ENCODE assay signal across 9 cellular contexts in the genomic region with DNA sequence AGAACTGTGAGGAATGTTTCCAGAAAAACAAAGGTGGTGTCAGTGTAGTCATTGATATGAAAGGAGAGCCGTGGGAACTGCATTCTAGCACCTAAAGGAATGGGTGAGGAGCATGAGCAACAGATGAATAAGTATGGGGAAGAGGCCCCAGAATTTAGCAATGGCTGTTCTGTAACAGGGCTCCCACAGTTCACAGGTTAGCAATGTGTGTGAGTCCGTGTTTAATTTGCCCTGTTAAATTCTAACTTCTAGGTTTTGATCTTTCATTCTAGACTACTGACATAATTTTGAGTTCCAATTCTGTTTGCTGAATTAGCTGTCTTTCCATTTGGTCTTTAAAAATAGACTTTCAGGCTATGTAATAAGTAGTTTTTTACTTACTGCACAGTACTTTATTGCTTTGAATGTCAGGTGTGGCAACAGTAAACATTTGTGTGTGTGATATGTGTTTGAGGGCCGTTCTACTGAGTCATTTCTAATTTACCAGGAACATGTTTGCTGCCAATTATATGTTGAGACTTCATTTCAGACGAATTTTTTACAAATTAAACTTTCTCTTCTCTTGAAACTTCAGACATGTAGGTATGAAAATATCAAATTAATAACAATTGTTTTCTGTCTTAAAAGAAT. TPM values are rescaled to one million over a fixed set of nuclear protein-coding genes. Genes with fewer than 3 reads are reported as not detected.
DNase-seq lines count a peak whose midpoint lies in the region; ATAC-seq and TF ChIP-seq lines count a peak whose summit lies in the region.
"Had no signal": no experiment of that assay in that cellular context is flagged by ENCODE, and none has a peak within 500 bp of the region (broad histone marks: within the 10 kb centered on the region; RNA-seq: fewer than 3 reads in every experiment).

No MANE protein-coding gene starts in this region.

- TF ChIP-seq POLR2A in IMR-90 (IDR thresholded peaks at IDR 0.05; ENCODE audit: low read depth, low read length) = no peak
- no peak for TF ChIP-seq POLR2A in gastroesophageal sphincter (IDR thresholded peaks at IDR 0.05)

- peaks cover 65% of the 10 kb centered on the region for H3K4me1 Mint-ChIP-seq in T-helper 1 cell treated with Interleukin-12 subunit alpha and Interleukin-12 subunit beta and Interleukin-4 antibody, amounts not matched to agents 30 μg/mL and 1 μg/mL, for 36 hours (ENCODE audit: low read depth)

- H3K4me3 Mint-ChIP-seq in T-helper 1 cell treated with Interleukin-12 subunit alpha and Interleukin-12 subunit beta and Interleukin-4 antibody, amounts not matched to agents 30 μg/mL and 1 μg/mL, for 36 hours = peak overlapping the region; percentile 63

- POLR2A ChIA-PET in IMR-90 (lab: Charles Lee; ENCODE audit: unreplicated experiment) = no interaction called here

- H3K4ac ChIP-seq in IMR-90 (ENCODE audit: low read depth, low read length) = 0 out of 2 replicates have a peak overlapping the region, but pooled peaks have one; percentile 3

- H3K9me3 ChIP-seq in IMR-90 (ENCODE audit: control insufficient read depth, insufficient read depth, low read length) (no peaks in the 10 kb centered on the region), mammary epithelial cell (replicated peaks; ENCODE audit: insufficient read depth, low read length) (no peaks in the 10 kb centered on the region), skeletal muscle satellite cell (replicated peaks; ENCODE audit: low read length) (no peaks in the 10 kb centered on the region), Karpas-422 (ENCODE audit: low read length) (no peaks in the 10 kb centered on the region), gastroesophageal sphincter (no peaks in the 10 kb centered on the region)

- H3K23ac ChIP-seq in IMR-90 (ENCODE audit: low read depth, low read length) = peak overlapping the region; percentile 39; the same call in 1 of the 2 replicates

- no peak overlapping the region for H4K91ac ChIP-seq in IMR-90 (ENCODE audit: insufficient read depth, low read depth, low read length)

- H3K4me3 ChIP-seq in IMR-90 (ENCODE audit: insufficient read depth, low read depth, low read length) (no peak overlapping the region), mammary epithelial cell (replicated peaks in 1 of 3; ENCODE audit: insufficient read depth in 1 of 3, low read depth in 2 of 3, low read length in 3 of 3) (peak overlapping the region in 1 of 3 experiments; percentile 6), skeletal muscle satellite cell (ENCODE audit: low read length) (no peak overlapping the region), Karpas-422 (ENCODE audit: low read length) (no peak overlapping the region), gastroesophageal sphincter (no peak overlapping the region)

- H2AK9ac ChIP-seq in IMR-90 (replicated peaks; ENCODE audit: low read depth, low read length, poor library complexity) = peak overlapping the region; percentile 33

- H3K18ac ChIP-seq in IMR-90 (ENCODE audit: low read depth, low read length) = no peak overlapping the region

- H4K5ac ChIP-seq in IMR-90 (ENCODE audit: low read depth, low read length) = no peak overlapping the region

- H4K8ac ChIP-seq in IMR-90 (ENCODE audit: low read depth in 2 of 2, low read length in 2 of 2) = 0 out of 4 replicates have a peak overlapping the region, but pooled peaks of 1 of the 2 experiments have one; percentile 23

- H2BK5ac ChIP-seq in IMR-90 (ENCODE audit: low read depth, low read length, poor library complexity, severe bottlenecking) = peak overlapping the region; percentile 51

- no peak overlapping the region for H3K56ac ChIP-seq in IMR-90 (ENCODE audit: extremely low read depth, insufficient read depth, low read length)

- H3K79me2 ChIP-seq in mammary epithelial cell (ENCODE audit: insufficient read depth, low read length) (peaks cover 100% of the 10 kb centered on the region), Karpas-422 (ENCODE audit: low read length) (no peaks in the 10 kb centered on the region)

- DNase-seq in T-helper 1 cell (no peak), IMR-90 (peak; percentile 29), mammary epithelial cell (peak; percentile 73), Karpas-422 (no peak), NOMO-1 treated with DMSO at 0.1 percent for 48 hours (lab: John Stamatoyannopoulos, UW; ENCODE audit: unreplicated experiment) (no peak)
- DNase-seq: activated effector memory CD4-positive, alpha-beta T cell treated with anti-CD3 and anti-CD28 coated beads, Interleukin-2, amount 50 U/mL, for 16 hours had no signal

- no peaks in the 10 kb centered on the region for H3K9me3 Mint-ChIP-seq in T-helper 1 cell treated with Interleukin-12 subunit alpha and Interleukin-12 subunit beta and Interleukin-4 antibody, amounts not matched to agents 30 μg/mL and 1 μg/mL, for 36 hours

- H2BK20ac ChIP-seq in IMR-90 (ENCODE audit: low read depth, low read length) = no peak overlapping the region

- dilution Hi-C loops in IMR-90 (cut with HindIII; ENCODE audit: low sequenced_read_pairs, unreplicated experiment) (no loop called here), mammary epithelial cell (cut with HindIII; ENCODE audit: low sequenced_read_pairs) (no loop called here)

- no peak overlapping the region; the same call in 1 of the 2 replicates for H3K27ac ChIP-seq in IMR-90 (ENCODE audit: insufficient read depth, low read length)
- H3K27ac ChIP-seq in mammary epithelial cell (ENCODE audit: insufficient read depth, low read depth, low read length) = peak overlapping the region; percentile 70
- H3K27ac ChIP-seq in Karpas-422 (ENCODE audit: low read length) = no peak overlapping the region
- H3K27ac ChIP-seq in gastroesophageal sphincter = no peak overlapping the region

- H3K4me2 ChIP-seq in IMR-90 (ENCODE audit: low read depth, low read length) (peak overlapping the region; percentile 17; the same call in 1 of the 2 replicates), mammary epithelial cell (ENCODE audit: insufficient read depth, low read depth, low read length) (peak overlapping the region; percentile 58), skeletal muscle satellite cell (ENCODE audit: low read length) (peak overlapping the region; percentile 8), Karpas-422 (ENCODE audit: low read depth, low read length, poor library complexity, severe bottlenecking) (no peak overlapping the region)

- H4K20me1 ChIP-seq in IMR-90 (ENCODE audit: insufficient read depth, low read length) (peaks cover 90% of the 10 kb centered on the region), mammary epithelial cell (ENCODE audit: insufficient read depth, low read length) (peaks cover 27% of the 10 kb centered on the region), Karpas-422 (ENCODE audit: insufficient read depth, low read depth, low read length) (peaks cover 10% of the 10 kb centered on the region; the same call in 1 of the 2 replicates)

- no peak for TF ChIP-seq RAD21 in IMR-90 (IDR thresholded peaks at IDR 0.05; ENCODE audit: low read length)

- no peak for TF ChIP-seq EP300 in gastroesophageal sphincter (IDR thresholded peaks at IDR 0.05)

- CTCF ChIA-PET in IMR-90 (lab: Yijun Ruan, JAX) (interaction anchor here (1.3 kb wide), 1 partner anchor 9 kb away, joined by 5 read pairs; a partner anchor contains a TSS), mammary epithelial cell (lab: Charles Lee; ENCODE audit: low non-redundant PET) (no interaction called here)

- H3K79me1 ChIP-seq in IMR-90 (ENCODE audit: low read depth in 1 of 2, low read length in 2 of 2) = peaks cover 0 to 54% of the 10 kb centered on the region in 2 experiments; a peak in 2 of 4 replicates

- TF ChIP-seq CTCF in IMR-90 (conservative IDR thresholded peaks at IDR 0.05; ENCODE audit: low read depth, low read length) (no peak), mammary epithelial cell (conservative IDR thresholded peaks at IDR 0.05 in 1 of 2, IDR thresholded peaks at IDR 0.05 in 1 of 2; ENCODE audit: extremely low read depth in 1 of 2, insufficient read depth in 1 of 2, low read depth in 1 of 2, low read length in 2 of 2) (no peak), gastroesophageal sphincter (IDR thresholded peaks at IDR 0.05) (no peak)

- H3K9ac ChIP-seq in IMR-90 (ENCODE audit: low read depth, low read length) (no peak overlapping the region), mammary epithelial cell (ENCODE audit: insufficient read depth, low read length) (no peak overlapping the region), skeletal muscle satellite cell (ENCODE audit: low read depth, low read length) (no peak overlapping the region), Karpas-422 (ENCODE audit: low read length) (no peak overlapping the region)

- BruUV-seq in IMR-90 (replicated peaks; lab: Mats Ljungman, UMichigan) = no TSS peak
- no TSS peak for BruUV-seq in mammary epithelial cell (replicated peaks; lab: Mats Ljungman, UMichigan)

- 29% methylated on average over 1 of the region's 4 CpGs; no CpG with 5 or more reads in 1 of the 2 experiments for WGBS in IMR-90 (ENCODE audit: extremely low coverage in 2 of 2, insufficient read length in 1 of 2), 2 experiments
- WGBS in mammary epithelial cell (ENCODE audit: low coverage, missing lambda C conversion rate) = 22% methylated on average over 4 of the region's 4 CpGs
- 73 to 84% methylated on average over 4 of the region's 4 CpGs for WGBS in gastroesophageal sphincter (ENCODE audit: low coverage in 1 of 2), 2 donors

- H3K27me3 ChIP-seq in IMR-90 (ENCODE audit: control insufficient read depth, insufficient read depth, low read length) (no peaks in the 10 kb centered on the region), mammary epithelial cell (ENCODE audit: insufficient read depth, low read length) (no peaks in the 10 kb centered on the region), skeletal muscle satellite cell (ENCODE audit: control insufficient read depth, insufficient read depth, low read length) (no peaks in the 10 kb centered on the region), Karpas-422 (ENCODE audit: low read length) (no peaks in the 10 kb centered on the region), gastroesophageal sphincter (no peaks in the 10 kb centered on the region)

- H2AFZ ChIP-seq in IMR-90 (replicated peaks; ENCODE audit: low read length, poor library complexity) (no peak overlapping the region), mammary epithelial cell (ENCODE audit: low read depth, low read length) (no peak overlapping the region), Karpas-422 (ENCODE audit: low read length) (no peak overlapping the region)

- H3K36me3 Mint-ChIP-seq in T-helper 1 cell treated with Interleukin-12 subunit alpha and Interleukin-12 subunit beta and Interleukin-4 antibody, amounts not matched to agents 30 μg/mL and 1 μg/mL, for 36 hours (ENCODE audit: low read depth) = peaks cover 41% of the 10 kb centered on the region

- in situ Hi-C loops in IMR-90 (cut with MboI; ENCODE audit: low sequenced_read_pairs) = no loop called here
- in situ Hi-C loops in mammary epithelial cell (cut with MboI; ENCODE audit: low sequenced_read_pairs in 2 of 2) = loop anchor here in 1 of 2 donors (25.0 kb wide), 2 partner anchors 121 to 246 kb away; no protein-coding TSS in a partner anchor

- H3K9me2 ChIP-seq in Karpas-422 (replicated peaks; ENCODE audit: insufficient read depth, low read length) = no peaks in the 10 kb centered on the region

- H3K36me3 ChIP-seq in IMR-90 (ENCODE audit: control insufficient read depth, insufficient read depth, low read length) (peaks cover 3% of the 10 kb centered on the region), mammary epithelial cell (ENCODE audit: insufficient read depth, low read length) (peaks cover 2% of the 10 kb centered on the region), skeletal muscle satellite cell (ENCODE audit: insufficient read depth, low read length) (peaks cover 11% of the 10 kb centered on the region), Karpas-422 (ENCODE audit: insufficient read depth, low read length) (no peaks in the 10 kb centered on the region), gastroesophageal sphincter (peaks cover 0 to 4% of the 10 kb centered on the region in 2 donors)

- H3K9me1 ChIP-seq in IMR-90 (ENCODE audit: insufficient read depth, low read length) = peaks cover 20% of the 10 kb centered on the region

- ATAC-seq in IMR-90 (ENCODE audit: low read depth) (no peak), gastroesophageal sphincter (no peak)

- no peak overlapping the region for H2BK15ac ChIP-seq in IMR-90 (ENCODE audit: low read depth, low read length)

- peak overlapping the region; percentile 47; the same call in 1 of the 2 replicates for H3K14ac ChIP-seq in IMR-90 (replicated peaks; ENCODE audit: low read depth, low read length)

- H2AK5ac ChIP-seq in IMR-90 (ENCODE audit: low read depth, low read length) = no peak overlapping the region

- H3K27me3 Mint-ChIP-seq in T-helper 1 cell treated with Interleukin-12 subunit alpha and Interleukin-12 subunit beta and Interleukin-4 antibody, amounts not matched to agents 30 μg/mL and 1 μg/mL, for 36 hours (ENCODE audit: low read depth) = no peaks in the 10 kb centered on the region

- intact Hi-C loops in IMR-90 (cut with micrococcal nuclease) = no loop called here
- intact Hi-C loops in mammary epithelial cell (cut with micrococcal nuclease) = no loop called here

- H3K27ac Mint-ChIP-seq in T-helper 1 cell treated with Interleukin-12 subunit alpha and Interleukin-12 subunit beta and Interleukin-4 antibody, amounts not matched to agents 30 μg/mL and 1 μg/mL, for 36 hours = peak overlapping the region; percentile 64

- H2BK120ac ChIP-seq in IMR-90 (ENCODE audit: low read depth, low read length) = peak overlapping the region; percentile 27; the same call in 1 of the 2 replicates

- H3K4me1 ChIP-seq in IMR-90 (ENCODE audit: control insufficient read depth, insufficient read depth, low read length) = peaks cover 12% of the 10 kb centered on the region
- H3K4me1 ChIP-seq in mammary epithelial cell (ENCODE audit: insufficient read depth, low read length) = peaks cover 57% of the 10 kb centered on the region
- H3K4me1 ChIP-seq in skeletal muscle satellite cell (ENCODE audit: control insufficient read depth, insufficient read depth, low read length) = peaks cover 10% of the 10 kb centered on the region
- H3K4me1 ChIP-seq in Karpas-422 (ENCODE audit: low read length) = peaks cover 3% of the 10 kb centered on the region; the same call in 1 of the 2 replicates
- peaks cover 0 to under 1% (median 0%) of the 10 kb centered on the region in 3 donors for H3K4me1 ChIP-seq in gastroesophageal sphincter

RNA-seq across cellular contexts. Expression of a gene that starts 8.8 kb away (rescaled TPM):
- total RNA-seq in IMR-90 (2012; rRNA removed) (50.5 and 81.9 TPM in 2 replicates), mammary epithelial cell (100 to 1,000 TPM; 109 to 140 TPM), gastroesophageal sphincter (10 to 100 TPM; 14.6 to 31.5 (median 27.3) TPM)
- polyA plus RNA-seq in IMR-90 (2012; rRNA removed) (30.6 and 40.5 TPM in 2 replicates), mammary epithelial cell (40.9 TPM)
- 8.4 and 11.5 TPM in 2 replicates for polyA plus RNA-seq in IMR-90 (2012; cell fraction: cytosol; rRNA removed)
- polyA plus RNA-seq in IMR-90 (2012; cell fraction: nucleus; rRNA removed; ENCODE audit: low replicate concordance) = 9.1 and 33.6 TPM in 2 replicates
- polyA minus RNA-seq in mammary epithelial cell = 27.2 TPM
- total RNA-seq in skeletal muscle satellite cell (2012; rRNA removed) = 62.1 and 84.5 TPM in 2 replicates
- 8.2 and 8.8 TPM in 2 replicates for total RNA-seq in Karpas-422 (2014; rRNA removed; shearing (Covaris generic); ENCODE audit: low replicate concordance)

Comparison
In these comparisons a context has a peak if more than half of its experiments do, and no peak if none do; other contexts are left out.
1. DNase-seq: peak in IMR-90 (single experiment) and mammary epithelial cell (single experiment); none in T-helper 1 cell (0 of 5), Karpas-422 (single experiment) and NOMO-1 treated with DMSO at 0.1 percent for 48 hours (single experiment).